Comparison of ENCODE assay signal across 18 cellular contexts in the genomic region with DNA sequence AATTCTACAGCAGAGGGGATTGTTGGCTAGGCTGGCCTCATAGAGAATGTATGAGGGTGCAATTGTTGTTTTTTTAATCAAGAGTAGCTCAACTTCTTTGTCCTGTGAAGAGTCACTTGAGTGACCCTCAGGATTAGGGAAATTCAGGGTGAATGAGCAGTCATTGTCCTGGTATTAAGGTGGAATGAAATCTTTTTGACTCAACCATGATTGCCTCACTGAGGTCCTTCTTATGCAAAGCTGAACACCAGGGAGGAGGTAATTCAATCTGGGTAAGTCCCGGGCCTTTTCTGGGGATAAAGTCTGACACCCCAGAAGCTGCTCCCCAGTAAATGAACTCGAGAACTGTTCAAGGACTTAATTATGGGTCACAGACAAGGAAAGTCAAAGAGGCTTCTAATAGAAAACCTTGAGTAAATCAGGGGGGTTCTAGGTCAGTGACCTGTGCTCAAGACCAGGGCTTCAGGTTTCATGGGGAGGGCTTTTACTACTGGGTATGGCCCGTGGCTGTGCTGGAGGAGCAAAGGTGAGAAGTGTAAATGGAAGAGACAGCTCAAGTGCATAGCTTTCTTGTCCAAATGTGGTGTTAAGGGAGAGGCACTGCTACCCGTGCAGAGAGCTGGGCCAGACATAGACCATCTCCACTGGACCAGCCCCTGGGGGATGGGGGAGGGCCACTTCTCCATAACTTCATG. TPM values are rescaled to one million over a fixed set of nuclear protein-coding genes. Genes with fewer than 3 reads are reported as not detected.
DNase-seq lines count a peak whose midpoint lies in the region; ATAC-seq and TF ChIP-seq lines count a peak whose summit lies in the region.
"Had no signal": no experiment of that assay in that cellular context is flagged by ENCODE, and none has a peak within 500 bp of the region (broad histone marks: within the 10 kb centered on the region; RNA-seq: fewer than 3 reads in every experiment).

No MANE protein-coding gene starts in this region.

- H2BK120ac ChIP-seq in H9 (ENCODE audit: low read depth, low read length, poor library complexity, severe bottlenecking): no peak overlapping the region

- H3K9me3 ChIP-seq in H9 (ENCODE audit: control insufficient read depth, low read depth, low read length): peaks cover 12% of the 10 kb centered on the region
- H3K9me3 ChIP-seq in Panc1 (ENCODE audit: control insufficient read depth, insufficient read depth, low read depth, low read length): no peaks in the 10 kb centered on the region
- no peaks in the 10 kb centered on the region for H3K9me3 ChIP-seq in parathyroid adenoma (ENCODE audit: control insufficient read depth, low read length)
- H3K9me3 ChIP-seq in Caco-2: no peaks in the 10 kb centered on the region
- H3K9me3 ChIP-seq: A549, MG63, Peyer's patch had no signal

- H3K23me2 ChIP-seq in H9 (ENCODE audit: insufficient read length, low read depth, low read length, poor library complexity, severe bottlenecking): no peaks in the 10 kb centered on the region

- H2BK20ac ChIP-seq in H9 (ENCODE audit: low read depth, low read length, poor library complexity, severe bottlenecking): no peak overlapping the region

- intact Hi-C loops in Panc1 (cut with micrococcal nuclease; ENCODE audit: unreplicated experiment) (no loop called here), Caco-2 (cut with micrococcal nuclease; ENCODE audit: unreplicated experiment) (no loop called here)

- no peak overlapping the region for H3K23ac ChIP-seq in H9 (ENCODE audit: insufficient read length, low read depth, low read length)

- no peak overlapping the region for H3K4me2 ChIP-seq in H9 (ENCODE audit: insufficient read depth, insufficient read length, low read length)
- H3K4me2 ChIP-seq in parathyroid adenoma (ENCODE audit: low read length): no peak overlapping the region
- H3K4me2 ChIP-seq: A549 had no signal

- DNase-seq in H9 (no peak), Panc1 (ENCODE audit: low read depth, low spot score) (no peak), AG08395 (ENCODE audit: low spot score) (no peak), GOT3 (lab: John Stamatoyannopoulos, UW) (no peak), Caco-2 (no peak)
- no peak for DNase-seq in stimulated activated naive CD8-positive, alpha-beta T cell treated with anti-CD3 and anti-CD28 coated beads, Interleukin-15, Interleukin-2, amounts not matched to agents 100 U/mL and 50 U/mL, for 24 hours
- DNase-seq: HFFc6; MG63; NCI-H1105; NCI-H187; NCI-H69; NK-92 treated with Interleukin-12 subunit alpha and Interleukin-12 subunit beta, amount 100 ng/mL, for 24 hours; Peyer's patch; SHP77 had no signal

- H3K36me3 ChIP-seq in Panc1 (ENCODE audit: control insufficient read depth, insufficient read depth, low read length) (no peaks in the 10 kb centered on the region), parathyroid adenoma (ENCODE audit: control insufficient read depth, insufficient read depth, low read length) (no peaks in the 10 kb centered on the region), Caco-2 (ENCODE audit: control insufficient read depth, insufficient read depth, low read length) (no peaks in the 10 kb centered on the region)
- H3K36me3 ChIP-seq: MG63, Peyer's patch had no signal

- no peak overlapping the region for H2BK12ac ChIP-seq in H9 (ENCODE audit: insufficient read length, low read depth, low read length)

- H3K79me2 ChIP-seq in H9 (ENCODE audit: insufficient read depth, low read length): no peaks in the 10 kb centered on the region
- no peaks in the 10 kb centered on the region for H3K79me2 ChIP-seq in parathyroid adenoma

- H3K4ac ChIP-seq in H9 (ENCODE audit: low read depth, low read length): no peak overlapping the region

- H3K27ac Mint-ChIP-seq in H9 (peak overlapping the region; percentile 61 to 96 (median 95)), Caco-2 (ENCODE audit: unreplicated experiment) (no peak overlapping the region)
- H3K27ac Mint-ChIP-seq: HFFc6 had no signal

- no CpG with 5 or more reads among the region's 4 CpGs for WGBS in H9 (ENCODE audit: extremely low coverage, insufficient read length, low lambda C conversion rate)

- H3T11ph ChIP-seq in H9 (ENCODE audit: low read length): peak overlapping the region; percentile 26

- H3K27me3 ChIP-seq in H9 (ENCODE audit: insufficient read depth, low read length) (no peaks in the 10 kb centered on the region), Panc1 (ENCODE audit: control insufficient read depth, insufficient read depth, low read length) (peaks cover 23% of the 10 kb centered on the region), parathyroid adenoma (ENCODE audit: control insufficient read depth, insufficient read depth, low read length) (no peaks in the 10 kb centered on the region), Caco-2 (replicated peaks; ENCODE audit: control insufficient read depth, insufficient read depth, low read length) (no peaks in the 10 kb centered on the region)
- H3K27me3 ChIP-seq: MG63, Peyer's patch had no signal

- H3K9ac ChIP-seq in H9 (ENCODE audit: extremely low read depth, insufficient read length, low read length): no peak overlapping the region
- H3K9ac ChIP-seq in parathyroid adenoma: no peak overlapping the region

- peaks cover 42 to 57% of the 10 kb centered on the region in 2 experiments for H3K4me1 Mint-ChIP-seq in H9
- H3K4me1 Mint-ChIP-seq in Caco-2 (ENCODE audit: low read depth, unreplicated experiment): no peaks in the 10 kb centered on the region

- POLR2A ChIA-PET in Panc1 (lab: Charles Lee): no interaction called here
- POLR2A ChIA-PET in Caco-2 (lab: Charles Lee): no interaction called here

- no peak overlapping the region for H2AFZ ChIP-seq in H9 (ENCODE audit: low read length)
- H2AFZ ChIP-seq in parathyroid adenoma: peak overlapping the region; percentile 36

- H4K8ac ChIP-seq in H9 (replicated peaks; ENCODE audit: insufficient read length, low read depth, low read length): no peak overlapping the region

- BruUV-seq in Panc1 (replicated peaks; lab: Mats Ljungman, UMichigan) (no TSS peak), Caco-2 (replicated peaks; lab: Mats Ljungman, UMichigan) (no TSS peak)

- H3K36me3 Mint-ChIP-seq in H9 (ENCODE audit: insufficient read depth in 1 of 3, low read depth in 3 of 3): peaks cover 13 to 49% (median 14%) of the 10 kb centered on the region in 3 experiments
- H3K36me3 Mint-ChIP-seq in Caco-2 (ENCODE audit: insufficient read depth, unreplicated experiment): no peaks in the 10 kb centered on the region

- in situ Hi-C loops in Panc1 (cut with HindIII; ENCODE audit: low pct_unique_long_range_greater_than_20kb, low sequenced_read_pairs): no loop called here

- no peaks in the 10 kb centered on the region for H3K79me1 ChIP-seq in H9 (ENCODE audit: insufficient read depth, low read depth, low read length, poor library complexity, severe bottlenecking)

- H4K5ac ChIP-seq in H9 (ENCODE audit: insufficient read length, low read depth, low read length): no peak overlapping the region

- ATAC-seq in Panc1: no peak
- peak; percentile 74 for ATAC-seq in esophagus mucosa
- no peak for ATAC-seq in stimulated activated naive CD8-positive, alpha-beta T cell treated with anti-CD3 and anti-CD28 coated beads, Interleukin-15, Interleukin-2, amounts not matched to agents 100 U/mL and 50 U/mL, for 24 hours
- ATAC-seq: A549, HepG2 had no signal

- no peaks in the 10 kb centered on the region for H4K20me1 ChIP-seq in H9 (ENCODE audit: control insufficient read depth, insufficient read depth, insufficient read length)

- TF ChIP-seq CTCF in H9 (conservative IDR thresholded peaks at IDR 0.05) (no peak), Panc1 (IDR thresholded peaks at IDR 0.05) (peak; percentile 2; the same call in 1 of the 2 replicates), parathyroid adenoma (IDR thresholded peaks at IDR 0.05) (no peak), Caco-2 (IDR thresholded peaks at IDR 0.05; ENCODE audit: insufficient read depth in 1 of 2, low read depth in 1 of 2, low read length in 1 of 2, severe bottlenecking in 1 of 2, unreplicated experiment in 1 of 2) (no peak)

- no peak overlapping the region for H2BK15ac ChIP-seq in H9 (ENCODE audit: low read depth, low read length)

- 0 out of 2 replicates have a peak overlapping the region, but pooled peaks have one; percentile 45 for H3K14ac ChIP-seq in H9 (ENCODE audit: insufficient read depth, low read length)

- H4K91ac ChIP-seq in H9 (ENCODE audit: insufficient read length, low read depth, low read length): no peak overlapping the region

- H3K27ac ChIP-seq in H9 (ENCODE audit: insufficient read length, low read depth, low read length) (no peak overlapping the region), Panc1 (ENCODE audit: low read length) (no peak overlapping the region), parathyroid adenoma (peak overlapping the region; percentile 89)
- H3K27ac ChIP-seq: A549, Peyer's patch had no signal

- no peak overlapping the region for H3K56ac ChIP-seq in H9 (ENCODE audit: insufficient read length, low read depth, low read length)

- no peak overlapping the region for H2AK5ac ChIP-seq in H9 (ENCODE audit: insufficient read length, low read length)

- H3K4me3 ChIP-seq in Panc1 (ENCODE audit: low read depth in 2 of 2, low read length in 2 of 2) (no peak overlapping the region), parathyroid adenoma (ENCODE audit: low read depth, low read length) (no peak overlapping the region), Caco-2 (ENCODE audit: low read depth, low read length) (no peak overlapping the region)
- H3K4me3 ChIP-seq: A549, MG63, Peyer's patch had no signal

- CTCF ChIA-PET in Panc1 (lab: Charles Lee) (no interaction called here), Caco-2 (lab: Charles Lee) (no interaction called here)

- peaks cover 28 to 42% of the 10 kb centered on the region in 2 experiments for H3K9me3 Mint-ChIP-seq in H9
- H3K9me3 Mint-ChIP-seq in Caco-2 (ENCODE audit: unreplicated experiment): no peaks in the 10 kb centered on the region
- H3K9me3 Mint-ChIP-seq: HFFc6 had no signal

- H3K4me1 ChIP-seq in H9 (ENCODE audit: insufficient read depth, low read length) (no peaks in the 10 kb centered on the region; the same call in 1 of the 2 replicates), Panc1 (ENCODE audit: control insufficient read depth, insufficient read depth, low read length) (no peaks in the 10 kb centered on the region; the same call in 1 of the 2 replicates), parathyroid adenoma (peaks cover 47% of the 10 kb centered on the region), Caco-2 (peaks cover 3% of the 10 kb centered on the region; the same call in 1 of the 2 replicates)
- H3K4me1 ChIP-seq: A549, Peyer's patch had no signal

- peak overlapping the region; percentile 57 for H3K18ac ChIP-seq in H9 (ENCODE audit: insufficient read length, low read depth, low read length)

- H3K27me3 Mint-ChIP-seq in H9 (ENCODE audit: low read depth): no peaks in the 10 kb centered on the region
- H3K27me3 Mint-ChIP-seq in Caco-2 (ENCODE audit: insufficient read depth, unreplicated experiment): peaks cover 6% of the 10 kb centered on the region

- no peak overlapping the region for H2BK5ac ChIP-seq in H9 (ENCODE audit: insufficient read length, low read length)

- H3K4me3 Mint-ChIP-seq in H9 (no peak overlapping the region), Caco-2 (ENCODE audit: unreplicated experiment) (no peak overlapping the region)
- H3K4me3 Mint-ChIP-seq: HFFc6 had no signal

RNA-seq across cellular contexts. Expression of a gene that starts 25.3 kb away (rescaled TPM):
- 25.6 and 27.3 TPM in 2 replicates for total RNA-seq in H9 (2021)
- total RNA-seq in Panc1 (2021; ENCODE audit: unreplicated experiment): 21.5 TPM
- 7.8 TPM for polyA plus RNA-seq in Panc1 (2012; ENCODE audit: insufficient read length)
- 4.9 TPM for total RNA-seq in esophagus mucosa
- 9.2 and 10.3 TPM in 2 replicates for total RNA-seq in Caco-2 (2022)

RNA-seq across cellular contexts. Expression of a gene that starts 52.7 kb away (rescaled TPM):
- total RNA-seq in H9 (2021) (84.9 and 92.9 TPM in 2 replicates), Panc1 (2021; ENCODE audit: unreplicated experiment) (64.5 TPM), esophagus mucosa (7.4 TPM), Caco-2 (2022) (11.7 and 11.8 TPM in 2 replicates)
- polyA plus RNA-seq in Panc1 (2012; ENCODE audit: insufficient read length): 66.5 TPM
